In genomic region chr19:46732966-46733692, GRCh38 we compare ENCODE assay signal across 2 cellular contexts.
TF ChIP-seq lines count a peak whose summit lies in the region.

No MANE protein-coding gene starts in this region.

TF ChIP-seq in HepG2, 621 proteins besides CTCF, POLR2A, EP300 and RAD21:
- no peak for TF ChIP-seq PHF5A (CRISPR knock-in tag; IDR thresholded peaks at IDR 0.05; ENCODE audit: low read depth, unreplicated experiment)

TF ChIP-seq in GM12878, 131 proteins besides CTCF, POLR2A, EP300 and RAD21:
- TF ChIP-seq TCF3 (IDR thresholded peaks at IDR 0.05; ENCODE audit: borderline replicate concordance, insufficient read depth, low read depth, low read length) = no peak
- no peak for TF ChIP-seq EGR1 (IDR thresholded peaks at IDR 0.05; ENCODE audit: borderline replicate concordance in 1 of 2, low read depth in 2 of 2, low read length in 2 of 2)
- TF ChIP-seq SP1 (IDR thresholded peaks at IDR 0.05; ENCODE audit: low read depth, low read length) = no peak
